Comparison of ENCODE assay signal across 2 cellular contexts in the genomic region with DNA sequence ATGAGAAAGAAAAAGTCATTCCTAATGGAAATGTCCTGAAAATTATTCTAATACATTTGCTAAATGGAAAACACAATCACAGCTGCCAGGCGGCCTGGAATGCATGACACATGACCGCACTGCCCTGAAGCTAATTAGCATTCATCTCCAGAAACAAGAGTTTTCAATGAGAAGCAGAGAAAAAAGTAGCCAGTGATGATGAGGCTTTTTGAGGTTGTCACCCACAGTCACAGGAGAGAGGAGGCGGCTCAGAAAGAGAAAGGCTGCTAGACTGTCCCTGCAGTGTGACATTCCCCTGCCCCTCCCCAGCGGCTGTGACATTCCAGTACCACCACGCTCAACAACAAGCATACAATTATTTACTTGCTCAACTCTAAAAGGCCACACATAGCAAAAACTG.
TF ChIP-seq lines count a peak whose summit lies in the region.

No MANE protein-coding gene starts in this region.

TF ChIP-seq in HepG2, 621 proteins besides CTCF, POLR2A, EP300 and RAD21 (continued from another document):
- TF ChIP-seq, protein P1, sequence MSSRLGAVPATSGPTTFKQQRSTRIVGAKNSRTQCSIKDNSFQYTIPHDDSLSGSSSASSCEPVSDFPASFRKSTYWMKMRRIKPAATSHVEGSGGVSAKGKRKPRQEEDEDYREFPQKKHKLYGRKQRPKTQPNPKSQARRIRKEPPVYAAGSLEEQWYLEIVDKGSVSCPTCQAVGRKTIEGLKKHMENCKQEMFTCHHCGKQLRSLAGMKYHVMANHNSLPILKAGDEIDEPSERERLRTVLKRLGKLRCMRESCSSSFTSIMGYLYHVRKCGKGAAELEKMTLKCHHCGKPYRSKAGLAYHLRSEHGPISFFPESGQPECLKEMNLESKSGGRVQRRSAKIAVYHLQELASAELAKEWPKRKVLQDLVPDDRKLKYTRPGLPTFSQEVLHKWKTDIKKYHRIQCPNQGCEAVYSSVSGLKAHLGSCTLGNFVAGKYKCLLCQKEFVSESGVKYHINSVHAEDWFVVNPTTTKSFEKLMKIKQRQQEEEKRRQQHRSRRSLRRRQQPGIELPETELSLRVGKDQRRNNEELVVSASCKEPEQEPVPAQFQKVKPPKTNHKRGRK (CRISPR knock-in tag; IDR thresholded peaks at IDR 0.05), result no peak
- no peak for TF ChIP-seq POLR2G (IDR thresholded peaks at IDR 0.05; ENCODE audit: low read depth, low read length)
- no peak for TF ChIP-seq ZNF713 (CRISPR knock-in tag; IDR thresholded peaks at IDR 0.05)
- no peak for TF ChIP-seq SRSF1 (optimal IDR thresholded peaks at IDR 0.05; ENCODE audit: low read depth, low read length)
- TF ChIP-seq TSC22D2 (CRISPR knock-in tag; IDR thresholded peaks at IDR 0.05; ENCODE audit: borderline replicate concordance), result no peak
- TF ChIP-seq, protein P2, sequence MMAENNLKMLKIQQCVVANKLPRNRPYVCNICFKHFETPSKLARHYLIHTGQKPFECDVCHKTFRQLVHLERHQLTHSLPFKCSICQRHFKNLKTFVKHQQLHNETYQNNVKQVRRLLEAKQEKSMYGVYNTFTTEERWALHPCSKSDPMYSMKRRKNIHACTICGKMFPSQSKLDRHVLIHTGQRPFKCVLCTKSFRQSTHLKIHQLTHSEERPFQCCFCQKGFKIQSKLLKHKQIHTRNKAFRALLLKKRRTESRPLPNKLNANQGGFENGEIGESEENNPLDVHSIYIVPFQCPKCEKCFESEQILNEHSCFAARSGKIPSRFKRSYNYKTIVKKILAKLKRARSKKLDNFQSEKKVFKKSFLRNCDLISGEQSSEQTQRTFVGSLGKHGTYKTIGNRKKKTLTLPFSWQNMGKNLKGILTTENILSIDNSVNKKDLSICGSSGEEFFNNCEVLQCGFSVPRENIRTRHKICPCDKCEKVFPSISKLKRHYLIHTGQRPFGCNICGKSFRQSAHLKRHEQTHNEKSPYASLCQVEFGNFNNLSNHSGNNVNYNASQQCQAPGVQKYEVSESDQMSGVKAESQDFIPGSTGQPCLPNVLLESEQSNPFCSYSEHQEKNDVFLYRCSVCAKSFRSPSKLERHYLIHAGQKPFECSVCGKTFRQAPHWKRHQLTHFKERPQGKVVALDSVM (CRISPR knock-in tag; IDR thresholded peaks at IDR 0.05), result no peak
- no peak for TF ChIP-seq IKZF1 (IDR thresholded peaks at IDR 0.05)
- TF ChIP-seq, protein P3, sequence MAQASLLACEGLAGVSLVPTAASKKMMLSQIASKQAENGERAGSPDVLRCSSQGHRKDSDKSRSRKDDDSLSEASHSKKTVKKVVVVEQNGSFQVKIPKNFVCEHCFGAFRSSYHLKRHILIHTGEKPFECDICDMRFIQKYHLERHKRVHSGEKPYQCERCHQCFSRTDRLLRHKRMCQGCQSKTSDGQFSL (CRISPR knock-in tag; IDR thresholded peaks at IDR 0.05), result no peak
- TF ChIP-seq MTA1 (CRISPR knock-in tag; IDR thresholded peaks at IDR 0.05; ENCODE audit: borderline replicate concordance), result no peak
- no peak for TF ChIP-seq BCL6 (CRISPR knock-in tag; IDR thresholded peaks at IDR 0.05)
- TF ChIP-seq, protein P4, sequence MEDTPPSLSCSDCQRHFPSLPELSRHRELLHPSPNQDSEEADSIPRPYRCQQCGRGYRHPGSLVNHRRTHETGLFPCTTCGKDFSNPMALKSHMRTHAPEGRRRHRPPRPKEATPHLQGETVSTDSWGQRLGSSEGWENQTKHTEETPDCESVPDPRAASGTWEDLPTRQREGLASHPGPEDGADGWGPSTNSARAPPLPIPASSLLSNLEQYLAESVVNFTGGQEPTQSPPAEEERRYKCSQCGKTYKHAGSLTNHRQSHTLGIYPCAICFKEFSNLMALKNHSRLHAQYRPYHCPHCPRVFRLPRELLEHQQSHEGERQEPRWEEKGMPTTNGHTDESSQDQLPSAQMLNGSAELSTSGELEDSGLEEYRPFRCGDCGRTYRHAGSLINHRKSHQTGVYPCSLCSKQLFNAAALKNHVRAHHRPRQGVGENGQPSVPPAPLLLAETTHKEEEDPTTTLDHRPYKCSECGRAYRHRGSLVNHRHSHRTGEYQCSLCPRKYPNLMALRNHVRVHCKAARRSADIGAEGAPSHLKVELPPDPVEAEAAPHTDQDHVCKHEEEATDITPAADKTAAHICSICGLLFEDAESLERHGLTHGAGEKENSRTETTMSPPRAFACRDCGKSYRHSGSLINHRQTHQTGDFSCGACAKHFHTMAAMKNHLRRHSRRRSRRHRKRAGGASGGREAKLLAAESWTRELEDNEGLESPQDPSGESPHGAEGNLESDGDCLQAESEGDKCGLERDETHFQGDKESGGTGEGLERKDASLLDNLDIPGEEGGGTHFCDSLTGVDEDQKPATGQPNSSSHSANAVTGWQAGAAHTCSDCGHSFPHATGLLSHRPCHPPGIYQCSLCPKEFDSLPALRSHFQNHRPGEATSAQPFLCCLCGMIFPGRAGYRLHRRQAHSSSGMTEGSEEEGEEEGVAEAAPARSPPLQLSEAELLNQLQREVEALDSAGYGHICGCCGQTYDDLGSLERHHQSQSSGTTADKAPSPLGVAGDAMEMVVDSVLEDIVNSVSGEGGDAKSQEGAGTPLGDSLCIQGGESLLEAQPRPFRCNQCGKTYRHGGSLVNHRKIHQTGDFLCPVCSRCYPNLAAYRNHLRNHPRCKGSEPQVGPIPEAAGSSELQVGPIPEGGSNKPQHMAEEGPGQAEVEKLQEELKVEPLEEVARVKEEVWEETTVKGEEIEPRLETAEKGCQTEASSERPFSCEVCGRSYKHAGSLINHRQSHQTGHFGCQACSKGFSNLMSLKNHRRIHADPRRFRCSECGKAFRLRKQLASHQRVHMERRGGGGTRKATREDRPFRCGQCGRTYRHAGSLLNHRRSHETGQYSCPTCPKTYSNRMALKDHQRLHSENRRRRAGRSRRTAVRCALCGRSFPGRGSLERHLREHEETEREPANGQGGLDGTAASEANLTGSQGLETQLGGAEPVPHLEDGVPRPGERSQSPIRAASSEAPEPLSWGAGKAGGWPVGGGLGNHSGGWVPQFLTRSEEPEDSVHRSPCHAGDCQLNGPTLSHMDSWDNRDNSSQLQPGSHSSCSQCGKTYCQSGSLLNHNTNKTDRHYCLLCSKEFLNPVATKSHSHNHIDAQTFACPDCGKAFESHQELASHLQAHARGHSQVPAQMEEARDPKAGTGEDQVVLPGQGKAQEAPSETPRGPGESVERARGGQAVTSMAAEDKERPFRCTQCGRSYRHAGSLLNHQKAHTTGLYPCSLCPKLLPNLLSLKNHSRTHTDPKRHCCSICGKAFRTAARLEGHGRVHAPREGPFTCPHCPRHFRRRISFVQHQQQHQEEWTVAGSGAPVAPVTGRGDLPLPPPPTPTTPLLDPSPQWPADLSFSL (CRISPR knock-in tag; IDR thresholded peaks at IDR 0.05), result no peak
- TF ChIP-seq, protein P5, sequence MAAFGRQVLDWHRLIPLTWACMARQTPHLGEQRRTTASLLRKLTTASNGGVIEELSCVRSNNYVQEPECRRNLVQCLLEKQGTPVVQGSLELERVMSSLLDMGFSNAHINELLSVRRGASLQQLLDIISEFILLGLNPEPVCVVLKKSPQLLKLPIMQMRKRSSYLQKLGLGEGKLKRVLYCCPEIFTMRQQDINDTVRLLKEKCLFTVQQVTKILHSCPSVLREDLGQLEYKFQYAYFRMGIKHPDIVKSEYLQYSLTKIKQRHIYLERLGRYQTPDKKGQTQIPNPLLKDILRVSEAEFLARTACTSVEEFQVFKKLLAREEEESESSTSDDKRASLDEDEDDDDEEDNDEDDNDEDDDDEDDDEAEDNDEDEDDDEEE (CRISPR knock-in tag; IDR thresholded peaks at IDR 0.05), result no peak

TF ChIP-seq in K562, 482 proteins besides CTCF, POLR2A, EP300 and RAD21 (continued from another document):
- TF ChIP-seq, protein P6, sequence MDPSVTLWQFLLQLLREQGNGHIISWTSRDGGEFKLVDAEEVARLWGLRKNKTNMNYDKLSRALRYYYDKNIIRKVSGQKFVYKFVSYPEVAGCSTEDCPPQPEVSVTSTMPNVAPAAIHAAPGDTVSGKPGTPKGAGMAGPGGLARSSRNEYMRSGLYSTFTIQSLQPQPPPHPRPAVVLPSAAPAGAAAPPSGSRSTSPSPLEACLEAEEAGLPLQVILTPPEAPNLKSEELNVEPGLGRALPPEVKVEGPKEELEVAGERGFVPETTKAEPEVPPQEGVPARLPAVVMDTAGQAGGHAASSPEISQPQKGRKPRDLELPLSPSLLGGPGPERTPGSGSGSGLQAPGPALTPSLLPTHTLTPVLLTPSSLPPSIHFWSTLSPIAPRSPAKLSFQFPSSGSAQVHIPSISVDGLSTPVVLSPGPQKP (CRISPR knock-in tag; IDR thresholded peaks at IDR 0.05), result no peak
- TF ChIP-seq CCNT2 (IDR thresholded peaks at IDR 0.05; ENCODE audit: borderline replicate concordance, extremely low read depth, insufficient read length, low read depth, low read length), result no peak
- TF ChIP-seq, protein P7, sequence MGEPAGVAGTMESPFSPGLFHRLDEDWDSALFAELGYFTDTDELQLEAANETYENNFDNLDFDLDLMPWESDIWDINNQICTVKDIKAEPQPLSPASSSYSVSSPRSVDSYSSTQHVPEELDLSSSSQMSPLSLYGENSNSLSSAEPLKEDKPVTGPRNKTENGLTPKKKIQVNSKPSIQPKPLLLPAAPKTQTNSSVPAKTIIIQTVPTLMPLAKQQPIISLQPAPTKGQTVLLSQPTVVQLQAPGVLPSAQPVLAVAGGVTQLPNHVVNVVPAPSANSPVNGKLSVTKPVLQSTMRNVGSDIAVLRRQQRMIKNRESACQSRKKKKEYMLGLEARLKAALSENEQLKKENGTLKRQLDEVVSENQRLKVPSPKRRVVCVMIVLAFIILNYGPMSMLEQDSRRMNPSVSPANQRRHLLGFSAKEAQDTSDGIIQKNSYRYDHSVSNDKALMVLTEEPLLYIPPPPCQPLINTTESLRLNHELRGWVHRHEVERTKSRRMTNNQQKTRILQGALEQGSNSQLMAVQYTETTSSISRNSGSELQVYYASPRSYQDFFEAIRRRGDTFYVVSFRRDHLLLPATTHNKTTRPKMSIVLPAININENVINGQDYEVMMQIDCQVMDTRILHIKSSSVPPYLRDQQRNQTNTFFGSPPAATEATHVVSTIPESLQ (CRISPR knock-in tag; IDR thresholded peaks at IDR 0.05), result no peak
TF ChIP-seq in K562: peak in this region for 0.
